8 cellular contexts compared by ENCODE assay signal in the genomic region with DNA sequence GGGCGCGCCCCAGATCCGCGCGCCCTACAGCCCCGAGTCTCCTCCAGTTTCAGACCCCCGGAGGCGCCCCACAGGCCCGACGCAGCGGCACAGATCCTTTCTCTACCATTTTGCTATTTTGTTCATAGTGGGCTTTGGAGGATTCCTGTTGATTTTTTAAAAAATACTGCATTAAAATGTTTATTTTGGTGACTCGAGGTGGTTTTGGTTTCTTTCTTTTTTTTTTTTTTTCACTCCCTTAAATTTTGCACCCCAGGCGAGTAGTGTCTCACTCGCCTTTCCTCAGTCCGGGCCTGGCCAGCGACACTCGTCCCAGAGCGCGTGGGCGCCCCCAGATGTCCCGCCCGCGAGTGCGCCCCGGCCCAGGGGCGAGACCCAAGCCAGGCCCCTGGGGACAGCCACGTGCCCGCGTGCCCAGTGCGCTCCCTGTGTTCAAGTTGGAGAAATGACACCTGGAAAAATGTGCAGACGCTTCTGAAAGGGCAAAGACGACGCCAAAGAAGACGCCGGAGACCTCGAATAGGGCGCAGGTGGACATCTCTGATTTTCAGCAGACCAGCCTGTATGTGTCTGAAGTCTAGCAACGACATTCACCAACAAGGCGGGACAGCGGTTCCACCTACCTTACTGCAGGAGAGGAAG. TPM values are rescaled to one million over a fixed set of nuclear protein-coding genes. Genes with fewer than 3 reads are reported as not detected.
DNase-seq lines count a peak whose midpoint lies in the region; ATAC-seq, FAIRE-seq and TF ChIP-seq lines count a peak whose summit lies in the region.

No MANE protein-coding gene starts in this region.

- H3K9ac ChIP-seq in muscle layer of colon (ENCODE audit: low read length), result peak overlapping the region; percentile 24

- H3K4me3 ChIP-seq in muscle layer of colon (ENCODE audit: low read depth in 1 of 2, low read length in 2 of 2), result peak overlapping the region; percentile 21 to 77
- H3K4me3 ChIP-seq in thymus (ENCODE audit: low read length), result peak overlapping the region; percentile 86

- TF ChIP-seq CTCF in D721Med (IDR thresholded peaks at IDR 0.05; ENCODE audit: insufficient read depth, missing control alignments) (peak; percentile 47), activated B cell treated with CpG ODN at 0.5 μM for 24 hours (IDR thresholded peaks at IDR 0.05) (no peak)

- no peaks in the 10 kb centered on the region for H3K9me3 Mint-ChIP-seq in activated B cell treated with CpG ODN at 0.5 μM for 24 hours

- no peak for FAIRE-seq in D721Med (lab: Jason Lieb, UNC)

- WGBS in thymus, result 3% methylated on average over 40 of the region's 40 CpGs

- no peaks in the 10 kb centered on the region for H3K36me3 Mint-ChIP-seq in activated B cell treated with CpG ODN at 0.5 μM for 24 hours (ENCODE audit: low read depth)

- peaks cover 27% of the 10 kb centered on the region for H3K27me3 Mint-ChIP-seq in activated B cell treated with CpG ODN at 0.5 μM for 24 hours

- no peak for DNase-seq in D721Med (ENCODE audit: insufficient read length, low spot score)
- DNase-seq in NCI-H187 (lab: John Stamatoyannopoulos, UW), result peak; percentile 2 to 26
- peak; percentile 21 for DNase-seq in activated B cell treated with CpG ODN at 0.5 μM for 24 hours
- peak; percentile 39 for DNase-seq in fibroblast of gingiva (ENCODE audit: low read depth)

- ATAC-seq in GM21576 (IDR thresholded peaks at IDR 0.05; ENCODE audit: unreplicated experiment) (peak; percentile 41), activated B cell treated with CpG ODN at 0.5 μM for 24 hours (ENCODE audit: low read depth) (peak; percentile 33), GM19463 (IDR thresholded peaks at IDR 0.05; ENCODE audit: unreplicated experiment) (no peak)

- intact Hi-C loops in activated B cell treated with CpG ODN at 0.5 μM for 24 hours (cut with micrococcal nuclease), result loop anchor here (1.0 to 5.0 kb wide), 2 partner anchors 43 to 96 kb away; no protein-coding TSS in a partner anchor

- peaks cover 17% of the 10 kb centered on the region for H3K4me1 ChIP-seq in muscle layer of colon (ENCODE audit: insufficient read depth, low read length)
- peaks cover 13% of the 10 kb centered on the region for H3K4me1 ChIP-seq in thymus (ENCODE audit: control insufficient read depth, insufficient read depth, low read length)

- no peaks in the 10 kb centered on the region for H3K9me3 ChIP-seq in muscle layer of colon (ENCODE audit: low read length)
- no peaks in the 10 kb centered on the region for H3K9me3 ChIP-seq in thymus (ENCODE audit: control insufficient read depth)

- H3K4me1 Mint-ChIP-seq in activated B cell treated with CpG ODN at 0.5 μM for 24 hours, result peaks cover 23% of the 10 kb centered on the region

- H3K27ac Mint-ChIP-seq in activated B cell treated with CpG ODN at 0.5 μM for 24 hours, result no peak overlapping the region

- peak overlapping the region; percentile 77 for H3K4me3 Mint-ChIP-seq in activated B cell treated with CpG ODN at 0.5 μM for 24 hours

- CTCF ChIA-PET in activated B cell treated with CpG ODN at 0.5 μM for 24 hours (lab: Charles Lee), result no interaction called here

- peak overlapping the region; percentile 42 for H3K27ac ChIP-seq in muscle layer of colon (ENCODE audit: low read depth, low read length)
- H3K27ac ChIP-seq in thymus (ENCODE audit: low read depth), result no peak overlapping the region

- H3K27me3 ChIP-seq in muscle layer of colon (ENCODE audit: control insufficient read depth in 1 of 2, insufficient read depth in 2 of 2, low read length in 2 of 2) (no peaks in the 10 kb centered on the region), thymus (ENCODE audit: control insufficient read depth, insufficient read depth) (no peaks in the 10 kb centered on the region)

- POLR2A ChIA-PET in activated B cell treated with CpG ODN at 0.5 μM for 24 hours (lab: Charles Lee), result interaction anchor here (0.6 to 1.5 kb wide), 2 partner anchors 42 to 47 kb away, joined by 3 to 5 read pairs; no protein-coding TSS in a partner anchor

- H3K36me3 ChIP-seq in muscle layer of colon (ENCODE audit: insufficient read depth, low read length) (no peaks in the 10 kb centered on the region), thymus (ENCODE audit: control insufficient read depth, insufficient read depth) (no peaks in the 10 kb centered on the region)

RNA-seq across cellular contexts. Expression of a gene that starts 0.5 kb away (rescaled TPM):
- total RNA-seq in activated B cell treated with CpG ODN at 0.5 μM for 24 hours, result 3.2 and 3.3 TPM in 2 replicates
- polyA plus RNA-seq in thymus, result 5.5 TPM

RNA-seq across cellular contexts. Expression of a gene that starts 54.0 kb away (rescaled TPM):
- total RNA-seq in activated B cell treated with CpG ODN at 0.5 μM for 24 hours, result 45.8 and 51.9 TPM in 2 replicates
- 35.8 TPM for polyA plus RNA-seq in thymus
